In the genomic region with DNA sequence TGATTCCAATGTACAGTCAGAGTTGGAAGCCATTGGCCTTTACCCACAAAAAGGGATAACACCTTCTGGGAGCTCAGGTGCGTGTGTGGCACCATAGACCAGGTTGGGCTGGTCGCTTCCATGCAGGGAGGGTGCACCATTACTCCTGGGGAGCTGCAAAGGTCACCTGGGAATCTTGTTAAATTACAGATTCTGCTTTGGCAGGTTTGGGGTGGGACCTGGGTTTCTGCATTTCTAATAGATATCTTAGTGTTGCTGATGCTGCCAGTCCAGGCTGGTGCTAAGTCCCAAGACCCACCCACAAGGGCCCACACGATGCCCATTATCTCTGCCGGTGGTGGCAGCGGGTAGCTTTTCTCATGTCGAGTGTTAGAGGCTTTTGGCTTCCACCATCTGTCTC, we compare ENCODE assay signal across 18 cellular contexts.
A peak's percentile ranks its signal among the peaks of the same experiment; 100 is the strongest.
DNase-seq lines count a peak whose midpoint lies in the region; ATAC-seq lines count a peak whose summit lies in the region.
"Had no signal": no experiment of that assay in that cellular context is flagged by ENCODE, and none has a peak within 500 bp of the region (broad histone marks: within the 10 kb centered on the region; RNA-seq: fewer than 3 reads in every experiment).

No MANE protein-coding gene starts in this region.

- DNase-seq in NCI-H524 (lab: John Stamatoyannopoulos, UW) (peak; percentile 85 to 90), NCI-H69 (lab: John Stamatoyannopoulos, UW) (peak; percentile 89), islet precursor cell (peak; percentile 36), RPMI8226 (no peak), SKM-1 treated with dmso at 0.1 percent for 144 hours (lab: John Stamatoyannopoulos, UW; ENCODE audit: unreplicated experiment) (no peak)
- DNase-seq: 8988T; ACHN; AML-193; BE2C; CD4-positive, alpha-beta T cell; CD8-positive, alpha-beta memory T cell; DMS53; DMS79 treated with DMSO at 0.1 percent for 48 hours; GF-D8; GOT3; HFFc6 had no signal

- no peak for ATAC-seq in HG02970 (IDR thresholded peaks at IDR 0.05; ENCODE audit: low FRiP score, unreplicated experiment)
- ATAC-seq: A549 had no signal

Comparison
In these comparisons a context has a peak if more than half of its experiments do, and no peak if none do; other contexts are left out.
1. DNase-seq: peak in NCI-H524 (2 of 2), NCI-H69 (single experiment) and islet precursor cell (single experiment); none in RPMI8226 (single experiment) and SKM-1 treated with dmso at 0.1 percent for 144 hours (single experiment).